23 cellular contexts compared by ENCODE assay signal in the genomic region with DNA sequence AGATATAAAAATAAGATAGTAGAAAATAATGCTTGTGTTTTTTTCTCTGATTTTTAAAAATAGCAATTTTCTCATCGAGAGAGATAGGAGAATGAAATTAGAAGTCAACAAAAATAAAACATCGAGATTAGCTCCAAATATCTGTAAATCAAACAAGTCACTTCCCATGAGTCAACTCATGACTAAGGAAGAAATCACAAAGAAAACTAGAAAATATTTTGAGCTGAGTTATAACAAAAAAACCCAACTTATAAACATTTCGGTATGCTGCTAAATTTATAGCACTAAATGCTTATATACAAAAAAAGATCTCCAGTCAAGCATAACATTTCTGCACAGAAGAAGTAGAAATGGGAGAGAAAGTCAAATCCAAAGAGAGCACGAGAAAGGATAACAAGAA.
DNase-seq lines count a peak whose midpoint lies in the region; ATAC-seq and TF ChIP-seq lines count a peak whose summit lies in the region.
"Had no signal": no experiment of that assay in that cellular context is flagged by ENCODE, and none has a peak within 500 bp of the region (broad histone marks: within the 10 kb centered on the region; RNA-seq: fewer than 3 reads in every experiment).

No MANE protein-coding gene starts in this region.

- H3K4me3 Mint-ChIP-seq in activated naive CD4-positive, alpha-beta T cell treated with anti-CD3 and anti-CD28 coated beads, Interleukin-2, amount 10 ng/mL, durations not matched to agents 7 days and 5 days = no peak overlapping the region
- H3K4me3 Mint-ChIP-seq: brain; CD4-positive, alpha-beta T cell; dendritic cell treated with granulocyte-macrophage colony-stimulating factor and Interleukin-4, amounts not matched to agents 40 ng/mL and 50 ng/mL, for 4 days; neural crest cell had no signal

- H3K27ac ChIP-seq in ACC112 (ENCODE audit: low read depth, low read length) = peak overlapping the region; percentile 21; the same call in 1 of the 2 replicates
- H3K27ac ChIP-seq: left ventricle myocardium inferior, psoas muscle, SJCRH30 had no signal

- TF ChIP-seq CTCF in astrocyte of the spinal cord (IDR thresholded peaks at IDR 0.05; ENCODE audit: low read depth, low read length) (no peak), foreskin fibroblast (IDR thresholded peaks at IDR 0.05; ENCODE audit: low read depth, low read length) (no peak)

- H3K4me1 Mint-ChIP-seq in activated naive CD4-positive, alpha-beta T cell treated with anti-CD3 and anti-CD28 coated beads, Interleukin-2, amount 10 ng/mL, durations not matched to agents 7 days and 5 days = no peaks in the 10 kb centered on the region
- H3K4me1 Mint-ChIP-seq: brain, neural crest cell had no signal

- peaks cover 4% of the 10 kb centered on the region for H3K9me3 Mint-ChIP-seq in activated naive CD4-positive, alpha-beta T cell treated with anti-CD3 and anti-CD28 coated beads, Interleukin-2, amount 10 ng/mL, durations not matched to agents 7 days and 5 days
- H3K9me3 Mint-ChIP-seq: dendritic cell treated with granulocyte-macrophage colony-stimulating factor and Interleukin-4, amounts not matched to agents 40 ng/mL and 50 ng/mL, for 4 days had no signal

- H3K4me3 ChIP-seq in ACC112 (ENCODE audit: low read depth, low read length) (peak overlapping the region; percentile 41), astrocyte of the spinal cord (ENCODE audit: low read depth, low read length) (no peak overlapping the region), foreskin fibroblast (ENCODE audit: low read depth in 1 of 2, low read length in 2 of 2) (no peak overlapping the region)
- H3K4me3 ChIP-seq: left ventricle myocardium inferior, psoas muscle, SJCRH30 had no signal

- H3K27me3 ChIP-seq in ACC112 (ENCODE audit: insufficient read depth, low read length) = no peaks in the 10 kb centered on the region
- H3K27me3 ChIP-seq: SJCRH30 had no signal

- no peaks in the 10 kb centered on the region for H3K27me3 Mint-ChIP-seq in activated naive CD4-positive, alpha-beta T cell treated with anti-CD3 and anti-CD28 coated beads, Interleukin-2, amount 10 ng/mL, durations not matched to agents 7 days and 5 days
- H3K27me3 Mint-ChIP-seq: dendritic cell treated with granulocyte-macrophage colony-stimulating factor and Interleukin-4, amounts not matched to agents 40 ng/mL and 50 ng/mL, for 4 days had no signal

- H3K36me3 ChIP-seq in ACC112 (ENCODE audit: insufficient read depth, low read length) = no peaks in the 10 kb centered on the region
- H3K36me3 ChIP-seq: left ventricle myocardium inferior, SJCRH30 had no signal

- no peak overlapping the region for H2AFZ ChIP-seq in ACC112 (ENCODE audit: low read length, unreplicated experiment)

- peak; percentile 10 for DNase-seq in H4 (ENCODE audit: low spot score)
- DNase-seq in astrocyte of the spinal cord (ENCODE audit: low read depth, low spot score) = peak; percentile 53
- DNase-seq in foreskin fibroblast = peak; percentile 34 to 65
- no peak for DNase-seq in activated naive CD4-positive, alpha-beta T cell treated with anti-CD3 and anti-CD28 coated beads, Interleukin-2, amount 10 ng/mL, durations not matched to agents 7 days and 5 days
- no peak for DNase-seq in GM19240 (ENCODE audit: insufficient read length, low spot score)
- DNase-seq: activated CD4-positive, CD25-positive, alpha-beta regulatory T cell; activated CD8-positive, alpha-beta memory T cell treated with anti-CD3 and anti-CD28 coated beads for 24 hours; activated naive CD4-positive, alpha-beta T cell treated with anti-CD3 and anti-CD28 coated beads, Interleukin-2, amount 50 U/mL, for 16 hours; activated T-cell treated with anti-CD3 and anti-CD28 coated beads, Interleukin-2, amount 50 U/mL, for 48 hours; CD4-positive, alpha-beta T cell; DMS53; left ventricle myocardium inferior; NCI-H1417; NCI-H526; psoas muscle; SJCRH30; stimulated activated CD4-positive, alpha-beta T cell treated with anti-CD3 and anti-CD28 coated beads, Interleukin-4, amount 100 ng/mL, for 4 hours had no signal

- H3K27ac Mint-ChIP-seq in activated naive CD4-positive, alpha-beta T cell treated with anti-CD3 and anti-CD28 coated beads, Interleukin-2, amount 10 ng/mL, durations not matched to agents 7 days and 5 days = no peak overlapping the region
- H3K27ac Mint-ChIP-seq: brain; CD4-positive, alpha-beta T cell; dendritic cell treated with granulocyte-macrophage colony-stimulating factor and Interleukin-4, amounts not matched to agents 40 ng/mL and 50 ng/mL, for 4 days had no signal

- CTCF ChIA-PET in activated naive CD4-positive, alpha-beta T cell treated with anti-CD3 and anti-CD28 coated beads, Interleukin-2, amount 10 ng/mL, durations not matched to agents 7 days and 5 days (lab: Charles Lee) = no interaction called here

- no peaks in the 10 kb centered on the region for H3K79me2 ChIP-seq in ACC112 (ENCODE audit: control insufficient read depth, insufficient read depth, low read length, unreplicated experiment)

- peaks cover 7% of the 10 kb centered on the region for H3K4me1 ChIP-seq in ACC112 (ENCODE audit: control insufficient read depth, insufficient read depth, low read length, unreplicated experiment)
- H3K4me1 ChIP-seq: left ventricle myocardium inferior, psoas muscle, SJCRH30 had no signal

- H3K36me3 Mint-ChIP-seq in activated naive CD4-positive, alpha-beta T cell treated with anti-CD3 and anti-CD28 coated beads, Interleukin-2, amount 10 ng/mL, durations not matched to agents 7 days and 5 days = no peaks in the 10 kb centered on the region
- H3K36me3 Mint-ChIP-seq: brain had no signal

- ATAC-seq in HG02798 (IDR thresholded peaks at IDR 0.05; ENCODE audit: poor library complexity, unreplicated experiment) (no peak), GM19397 (IDR thresholded peaks at IDR 0.05; ENCODE audit: unreplicated experiment) (no peak)
- ATAC-seq: psoas muscle had no signal

- in situ Hi-C loops in astrocyte of the spinal cord (cut with HindIII; ENCODE audit: low sequenced_read_pairs) = no loop called here

Comparison
In these comparisons a context has a peak if more than half of its experiments do, and no peak if none do; other contexts are left out.
1. DNase-seq: peak in H4 (single experiment), astrocyte of the spinal cord (single experiment) and foreskin fibroblast (2 of 2); none in activated naive CD4-positive, alpha-beta T cell treated with anti-CD3 and anti-CD28 coated beads, Interleukin-2, amount 10 ng/mL, durations not matched to agents 7 days and 5 days (single experiment) and GM19240 (single experiment).